In genomic region chr10:32338262-32338661, GRCh38 we compare ENCODE assay signal across 14 cellular contexts. TPM values are rescaled to one million over a fixed set of nuclear protein-coding genes. Genes with fewer than 3 reads are reported as not detected.
DNase-seq lines count a peak whose midpoint lies in the region; ATAC-seq and TF ChIP-seq lines count a peak whose summit lies in the region.
"Had no signal": no experiment of that assay in that cellular context is flagged by ENCODE, and none has a peak within 500 bp of the region (broad histone marks: within the 10 kb centered on the region; RNA-seq: fewer than 3 reads in every experiment).

No MANE protein-coding gene starts in this region.

- TF ChIP-seq CTCF in fibroblast of lung (conservative IDR thresholded peaks at IDR 0.05 in 1 of 2, IDR thresholded peaks at IDR 0.05 in 1 of 2; ENCODE audit: low read depth in 1 of 2, low read length in 2 of 2): no peak

- H4K20me1 ChIP-seq in fibroblast of lung (ENCODE audit: control insufficient read depth, extremely low read depth, insufficient read depth, low read length): peaks cover 11% of the 10 kb centered on the region

- H3K27ac Mint-ChIP-seq in activated naive CD4-positive, alpha-beta T cell treated with anti-CD3 and anti-CD28 coated beads, Interleukin-2, amount 50 U/mL, for 24 hours: peak overlapping the region; percentile 56
- peak overlapping the region; percentile 1 for H3K27ac Mint-ChIP-seq in T-helper 2 cell treated with Interferon-gamma antibody and Interleukin-4, amounts not matched to agents 5 μg/mL and 100 μg/mL, for 36 hours
- peak overlapping the region; percentile 2 to 21 for H3K27ac Mint-ChIP-seq in stimulated activated naive CD8-positive, alpha-beta T cell treated with anti-CD3 and anti-CD28 coated beads, Interleukin-15, amount 100 ng/mL, for 72 hours

- H3K27me3 ChIP-seq in fibroblast of lung (ENCODE audit: control insufficient read depth, insufficient read depth, low read length) (no peaks in the 10 kb centered on the region), aorta (ENCODE audit: control insufficient read depth in 1 of 2, insufficient read depth in 2 of 2, low read length in 1 of 2) (no peaks in the 10 kb centered on the region)
- H3K27me3 ChIP-seq: esophagus muscularis mucosa, hepatocyte had no signal

- intact Hi-C loops in aorta (cut with DNase I): loop anchor here in 1 of 2 donors (10.0 kb wide), 1 partner anchor 63 kb away; no protein-coding TSS in a partner anchor

- H3K4me3 ChIP-seq in fibroblast of lung (replicated peaks in 1 of 4; ENCODE audit: control extremely low read depth in 1 of 4, insufficient read depth in 1 of 4, low read depth in 3 of 4, low read length in 4 of 4) (no peak overlapping the region), aorta (ENCODE audit: low read length in 2 of 2) (no peak overlapping the region)
- H3K4me3 ChIP-seq: esophagus muscularis mucosa, hepatocyte had no signal

- H3K9ac ChIP-seq in fibroblast of lung (ENCODE audit: insufficient read depth, low read length): no peak overlapping the region

- H3K36me3 Mint-ChIP-seq in activated naive CD4-positive, alpha-beta T cell treated with anti-CD3 and anti-CD28 coated beads, Interleukin-2, amount 50 U/mL, for 24 hours: peaks cover 16% of the 10 kb centered on the region
- peaks cover 28% of the 10 kb centered on the region for H3K36me3 Mint-ChIP-seq in T-helper 2 cell treated with Interferon-gamma antibody and Interleukin-4, amounts not matched to agents 5 μg/mL and 100 μg/mL, for 36 hours (ENCODE audit: low read depth)

- no peak overlapping the region for H3K4me2 ChIP-seq in fibroblast of lung (ENCODE audit: extremely low read depth, insufficient read depth, low read length)
- H3K4me2 ChIP-seq: hepatocyte had no signal

- WGBS in aorta, 2 donors: 63 to 77% methylated on average over 3 of the region's 3 CpGs

- no peaks in the 10 kb centered on the region for H3K27me3 Mint-ChIP-seq in activated naive CD4-positive, alpha-beta T cell treated with anti-CD3 and anti-CD28 coated beads, Interleukin-2, amount 50 U/mL, for 24 hours
- no peaks in the 10 kb centered on the region for H3K27me3 Mint-ChIP-seq in T-helper 2 cell treated with Interferon-gamma antibody and Interleukin-4, amounts not matched to agents 5 μg/mL and 100 μg/mL, for 36 hours (ENCODE audit: low read depth)
- no peaks in the 10 kb centered on the region for H3K27me3 Mint-ChIP-seq in stimulated activated naive CD8-positive, alpha-beta T cell treated with anti-CD3 and anti-CD28 coated beads, Interleukin-15, amount 100 ng/mL, for 72 hours

- no peak for ATAC-seq in stimulated activated naive CD8-positive, alpha-beta T cell treated with anti-CD3 and anti-CD28 coated beads, Interleukin-15, amount 100 ng/mL, for 72 hours
- ATAC-seq in aorta (ENCODE audit: low FRiP score) (no peak), GM19023 (IDR thresholded peaks at IDR 0.05; ENCODE audit: unreplicated experiment) (no peak)

- peaks cover 95% of the 10 kb centered on the region for H3K4me1 Mint-ChIP-seq in activated naive CD4-positive, alpha-beta T cell treated with anti-CD3 and anti-CD28 coated beads, Interleukin-2, amount 50 U/mL, for 24 hours
- peaks cover 71% of the 10 kb centered on the region for H3K4me1 Mint-ChIP-seq in T-helper 2 cell treated with Interferon-gamma antibody and Interleukin-4, amounts not matched to agents 5 μg/mL and 100 μg/mL, for 36 hours (ENCODE audit: low read depth)
- H3K4me1 Mint-ChIP-seq in stimulated activated naive CD8-positive, alpha-beta T cell treated with anti-CD3 and anti-CD28 coated beads, Interleukin-15, amount 100 ng/mL, for 72 hours: peaks cover 82% of the 10 kb centered on the region

- H3K9me3 Mint-ChIP-seq in activated naive CD4-positive, alpha-beta T cell treated with anti-CD3 and anti-CD28 coated beads, Interleukin-2, amount 50 U/mL, for 24 hours: no peaks in the 10 kb centered on the region
- H3K9me3 Mint-ChIP-seq in T-helper 2 cell treated with Interferon-gamma antibody and Interleukin-4, amounts not matched to agents 5 μg/mL and 100 μg/mL, for 36 hours: no peaks in the 10 kb centered on the region
- peaks cover 6 to 11% of the 10 kb centered on the region in 2 donors for H3K9me3 Mint-ChIP-seq in stimulated activated naive CD8-positive, alpha-beta T cell treated with anti-CD3 and anti-CD28 coated beads, Interleukin-15, amount 100 ng/mL, for 72 hours

- H3K4me1 ChIP-seq in fibroblast of lung (ENCODE audit: control insufficient read depth, extremely low read depth, insufficient read depth, low read length): peaks cover 2% of the 10 kb centered on the region
- peaks cover 6 to 14% of the 10 kb centered on the region in 2 donors for H3K4me1 ChIP-seq in aorta (ENCODE audit: control insufficient read depth in 1 of 2, insufficient read depth in 2 of 2, low read length in 2 of 2)

- H3K4me3 Mint-ChIP-seq in activated naive CD4-positive, alpha-beta T cell treated with anti-CD3 and anti-CD28 coated beads, Interleukin-2, amount 50 U/mL, for 24 hours: peak overlapping the region; percentile 40
- no peak overlapping the region for H3K4me3 Mint-ChIP-seq in T-helper 2 cell treated with Interferon-gamma antibody and Interleukin-4, amounts not matched to agents 5 μg/mL and 100 μg/mL, for 36 hours
- H3K4me3 Mint-ChIP-seq in stimulated activated naive CD8-positive, alpha-beta T cell treated with anti-CD3 and anti-CD28 coated beads, Interleukin-15, amount 100 ng/mL, for 72 hours: peak overlapping the region; percentile 14 to 44

- H2AFZ ChIP-seq in fibroblast of lung (ENCODE audit: low read length): no peak overlapping the region
- H2AFZ ChIP-seq: hepatocyte had no signal

- no peak overlapping the region for H3K27ac ChIP-seq in fibroblast of lung (ENCODE audit: insufficient read depth, low read length)
- no peak overlapping the region for H3K27ac ChIP-seq in aorta (ENCODE audit: low read depth in 1 of 2, low read length in 2 of 2)
- H3K27ac ChIP-seq: esophagus muscularis mucosa, hepatocyte had no signal

- H3K36me3 ChIP-seq in fibroblast of lung (ENCODE audit: control insufficient read depth, insufficient read depth, low read length) (no peaks in the 10 kb centered on the region), aorta (ENCODE audit: control insufficient read depth in 1 of 2, insufficient read depth in 2 of 2, low read length in 1 of 2) (no peaks in the 10 kb centered on the region)
- H3K36me3 ChIP-seq: esophagus muscularis mucosa had no signal

- no peak for DNase-seq in activated naive CD4-positive, alpha-beta T cell treated with anti-CD3 and anti-CD28 coated beads, Interleukin-2, amount 50 U/mL, for 16 hours
- DNase-seq in T-helper 2 cell treated with Interferon-gamma antibody and Interleukin-4, amounts not matched to agents 5 μg/mL and 100 μg/mL, for 36 hours (ENCODE audit: low spot score): no peak
- peak; percentile 23 to 34 for DNase-seq in fibroblast of lung (ENCODE audit: low read depth in 2 of 2)
- DNase-seq in stimulated activated naive CD8-positive, alpha-beta T cell treated with anti-CD3 and anti-CD28 coated beads, Interleukin-15, amount 100 ng/mL, for 72 hours: no peak
- no peak for DNase-seq in aorta
- no peak for DNase-seq in SKM-1 (lab: John Stamatoyannopoulos, UW; ENCODE audit: unreplicated experiment)
- DNase-seq: amniotic stem cell, cortex of kidney, NCI-H1048, Right ventricle myocardium superior had no signal

- H3K79me2 ChIP-seq in fibroblast of lung (ENCODE audit: control insufficient read depth, insufficient read depth, low read length): peaks cover 97% of the 10 kb centered on the region

- H3K9me3 ChIP-seq in fibroblast of lung (ENCODE audit: control insufficient read depth, insufficient read depth, low read depth, low read length) (no peaks in the 10 kb centered on the region), aorta (ENCODE audit: control insufficient read depth, low read length) (no peaks in the 10 kb centered on the region)
- H3K9me3 ChIP-seq: esophagus muscularis mucosa had no signal

RNA-seq across cellular contexts. Expression of gene EPC1, which starts 8.7 kb away (rescaled TPM):
- total RNA-seq in fibroblast of lung (19.3 and 28.1 TPM in 2 replicates), aorta (10 to 100 TPM; 42.4 to 53.9 TPM)
- polyA plus RNA-seq in fibroblast of lung (22.6 and 22.7 TPM in 2 replicates), aorta (10 to 100 TPM; 15.9 to 21.8 TPM)
- polyA plus RNA-seq in fibroblast of lung (2012): 10.5 and 10.6 TPM in 2 replicates
- 3.9 and 12.5 TPM in 2 replicates for polyA minus RNA-seq in fibroblast of lung (ENCODE audit: low replicate concordance)

Comparison
In these comparisons a context has a peak if more than half of its experiments do, and no peak if none do; other contexts are left out.
1. H3K27ac Mint-ChIP-seq: peak in every context shown above with its lines; median percentile 56 in activated naive CD4-positive, alpha-beta T cell treated with anti-CD3 and anti-CD28 coated beads, Interleukin-2, amount 50 U/mL, for 24 hours; 12 in stimulated activated naive CD8-positive, alpha-beta T cell treated with anti-CD3 and anti-CD28 coated beads, Interleukin-15, amount 100 ng/mL, for 72 hours; 1 in T-helper 2 cell treated with Interferon-gamma antibody and Interleukin-4, amounts not matched to agents 5 μg/mL and 100 μg/mL, for 36 hours.
2. DNase-seq: peak in fibroblast of lung (2 of 2); none in activated naive CD4-positive, alpha-beta T cell treated with anti-CD3 and anti-CD28 coated beads, Interleukin-2, amount 50 U/mL, for 16 hours (single experiment), T-helper 2 cell treated with Interferon-gamma antibody and Interleukin-4, amounts not matched to agents 5 μg/mL and 100 μg/mL, for 36 hours (single experiment), stimulated activated naive CD8-positive, alpha-beta T cell treated with anti-CD3 and anti-CD28 coated beads, Interleukin-15, amount 100 ng/mL, for 72 hours (0 of 2), aorta (0 of 2) and SKM-1 (single experiment).